In genomic region chr12:49233842-49234526, GRCh38 we compare ENCODE assay signal across 8 cellular contexts. TPM values are rescaled to one million over a fixed set of nuclear protein-coding genes. Genes with fewer than 3 reads are reported as not detected.
DNase-seq lines count a peak whose midpoint lies in the region; ATAC-seq lines count a peak whose summit lies in the region.

No MANE protein-coding gene starts in this region.

- H3K4me3 Mint-ChIP-seq in T-helper 2 cell treated with Interferon-gamma antibody and Interleukin-4, amounts not matched to agents 5 μg/mL and 100 μg/mL, for 36 hours, result peak overlapping the region; percentile 72
- peak overlapping the region; percentile 67 to 91 (median 76) for H3K4me3 Mint-ChIP-seq in immature natural killer cell

- H3K27me3 Mint-ChIP-seq in T-helper 2 cell treated with Interferon-gamma antibody and Interleukin-4, amounts not matched to agents 5 μg/mL and 100 μg/mL, for 36 hours (ENCODE audit: low read depth), result peaks cover 2% of the 10 kb centered on the region
- peaks cover 13 to 19% (median 15%) of the 10 kb centered on the region in 3 donors for H3K27me3 Mint-ChIP-seq in immature natural killer cell (ENCODE audit: low read depth in 3 of 3)

- H3K27ac ChIP-seq in adipose tissue (ENCODE audit: low read depth, low read length), result peak overlapping the region; percentile 73
- H3K27ac ChIP-seq in skin epidermis, result peak overlapping the region in 20 of 21 experiments; percentile 80 to 97 (median 90)

- no peaks in the 10 kb centered on the region for H3K9me3 Mint-ChIP-seq in T-helper 2 cell treated with Interferon-gamma antibody and Interleukin-4, amounts not matched to agents 5 μg/mL and 100 μg/mL, for 36 hours
- no peaks in the 10 kb centered on the region for H3K9me3 Mint-ChIP-seq in immature natural killer cell

- peaks cover 1% of the 10 kb centered on the region for H3K36me3 Mint-ChIP-seq in T-helper 2 cell treated with Interferon-gamma antibody and Interleukin-4, amounts not matched to agents 5 μg/mL and 100 μg/mL, for 36 hours (ENCODE audit: low read depth)
- H3K36me3 Mint-ChIP-seq in immature natural killer cell, result no peaks in the 10 kb centered on the region

- ATAC-seq in HG02623 (IDR thresholded peaks at IDR 0.05; ENCODE audit: unreplicated experiment), result no peak

- peak overlapping the region; percentile 81 for H3K27ac Mint-ChIP-seq in T-helper 2 cell treated with Interferon-gamma antibody and Interleukin-4, amounts not matched to agents 5 μg/mL and 100 μg/mL, for 36 hours
- peak overlapping the region in 5 of 6 donors; percentile 55 to 83 (median 78) for H3K27ac Mint-ChIP-seq in immature natural killer cell

- H3K4me1 Mint-ChIP-seq in T-helper 2 cell treated with Interferon-gamma antibody and Interleukin-4, amounts not matched to agents 5 μg/mL and 100 μg/mL, for 36 hours (ENCODE audit: low read depth), result peaks cover 15% of the 10 kb centered on the region
- H3K4me1 Mint-ChIP-seq in immature natural killer cell, result peaks cover 15 to 17% of the 10 kb centered on the region in 2 donors

- H3K4me3 ChIP-seq in skin epidermis, result peak overlapping the region; percentile 5 to 54 (median 41)

- peak; percentile 26 for DNase-seq in T-helper 2 cell treated with Interferon-gamma antibody and Interleukin-4, amounts not matched to agents 5 μg/mL and 100 μg/mL, for 36 hours (ENCODE audit: low spot score)
- DNase-seq in T-helper 2 cell (no peak), NCI-H748 treated with DMSO at 0.1 percent for 48 hours (lab: John Stamatoyannopoulos, UW) (peak; percentile 91), immature natural killer cell (peak in 2 of 3 donors; percentile 3 to 5), DMS 273 treated with DMSO at 0.1 percent for 48 hours (lab: John Stamatoyannopoulos, UW) (no peak)

- 44 to 74% (median 56%) methylated on average over 19 of the region's 19 CpGs for WGBS in adipose tissue, 3 donors

RNA-seq across cellular contexts. Expression of gene TUBA1C, which starts 30.9 kb away (rescaled TPM):
- polyA plus RNA-seq in adipose tissue, result 100 to 1,000 TPM; 108 to 342 (median 166) TPM
- 10 to 100 TPM; 27.8 to 45.8 (median 42.1) TPM for polyA plus RNA-seq in immature natural killer cell

RNA-seq across cellular contexts. Expression of gene TUBA1A, which starts 45.1 kb away (rescaled TPM):
- polyA plus RNA-seq in adipose tissue (100 to 1,000 TPM in 2 of 3 donors, 10 to 100 TPM in 1; 51.3 to 167 (median 154) TPM), immature natural killer cell (100 to 1,000 TPM; 157 to 209 (median 206) TPM)

Comparison
In these comparisons a context has a peak if more than half of its experiments do, and no peak if none do; other contexts are left out.
1. DNase-seq: peak in T-helper 2 cell treated with Interferon-gamma antibody and Interleukin-4, amounts not matched to agents 5 μg/mL and 100 μg/mL, for 36 hours (single experiment), NCI-H748 treated with DMSO at 0.1 percent for 48 hours (single experiment) and immature natural killer cell (2 of 3); none in T-helper 2 cell (0 of 5) and DMS 273 treated with DMSO at 0.1 percent for 48 hours (single experiment).